In genomic region chr6:168157272-168158007, GRCh38 we compare ENCODE assay signal across 7 cellular contexts.
A peak's percentile ranks its signal among the peaks of the same experiment; 100 is the strongest.
DNase-seq lines count a peak whose midpoint lies in the region; ATAC-seq, FAIRE-seq and TF ChIP-seq lines count a peak whose summit lies in the region.

No MANE protein-coding gene starts in this region.

- intact Hi-C loops in sigmoid colon (cut with DNase I), result loop anchor here (10.0 kb wide), 2 partner anchors 727 to 1367 kb away; no protein-coding TSS in a partner anchor

- WGBS in sigmoid colon, 2 donors, result 46 to 71% methylated on average over 17 of the region's 17 CpGs

- no peaks in the 10 kb centered on the region for H3K4me1 ChIP-seq in foreskin keratinocyte
- H3K4me1 ChIP-seq in sigmoid colon, result peaks cover 2 to 80% (median 62%) of the 10 kb centered on the region in 4 donors

- ATAC-seq in foreskin keratinocyte (peak; percentile 85), HG03439 (IDR thresholded peaks at IDR 0.05; ENCODE audit: unreplicated experiment) (no peak), HG03135 (IDR thresholded peaks at IDR 0.05; ENCODE audit: unreplicated experiment) (no peak)

- H3K27me3 ChIP-seq in foreskin keratinocyte, result peaks cover 9% of the 10 kb centered on the region
- no peaks in the 10 kb centered on the region for H3K27me3 ChIP-seq in sigmoid colon

- H3K36me3 ChIP-seq in sigmoid colon, result no peaks in the 10 kb centered on the region

- no peak for TF ChIP-seq POLR2A in sigmoid colon (IDR thresholded peaks at IDR 0.05)

- peak; percentile 46 to 95 (median 78) for TF ChIP-seq EP300 in sigmoid colon (IDR thresholded peaks at IDR 0.05)

- no peaks in the 10 kb centered on the region for H3K9me3 ChIP-seq in sigmoid colon

- peak overlapping the region in 2 of 4 donors; percentile 3 to 28 for H3K4me3 ChIP-seq in sigmoid colon

- no peak overlapping the region for H3K27ac ChIP-seq in foreskin keratinocyte
- peak overlapping the region; percentile 42 to 83 (median 78) for H3K27ac ChIP-seq in sigmoid colon

- DNase-seq in GM03348 (ENCODE audit: low spot score), result peak; percentile 83
- peak; percentile 45 for DNase-seq in RCC 7860 (ENCODE audit: low spot score)
- peak; percentile 4 to 57 for DNase-seq in foreskin keratinocyte
- peak; percentile 74 for DNase-seq in sigmoid colon
- no peak for DNase-seq in dedifferentiated amniotic fluid mesenchymal stem cell (ENCODE audit: extremely low spot score)

- no peak for FAIRE-seq in RCC 7860 (lab: Jason Lieb, UNC)

- TF ChIP-seq CTCF in foreskin keratinocyte (conservative IDR thresholded peaks at IDR 0.05), result no peak
- TF ChIP-seq CTCF in sigmoid colon (IDR thresholded peaks at IDR 0.05), result no peak
